Comparison of ENCODE assay signal across 7 cellular contexts in genomic region chr16:4772351-4772750, GRCh38. TPM values are rescaled to one million over a fixed set of nuclear protein-coding genes. Genes with fewer than 3 reads are reported as not detected.
"Had no signal": no experiment of that assay in that cellular context is flagged by ENCODE, and none has a peak within 500 bp of the region (broad histone marks: within the 10 kb centered on the region; RNA-seq: fewer than 3 reads in every experiment).

No MANE protein-coding gene starts in this region.

- DNase-seq: GM23248, GOT3, H7, HFFc6, KBM-7 had no signal

- H3K4me3 ChIP-seq: GM23248, HAP-1 had no signal

- H3K9me3 ChIP-seq: HAP-1 had no signal

- H3K9ac ChIP-seq: GM23248 had no signal

- H2AFZ ChIP-seq: GM23248 had no signal

- H3K36me3 ChIP-seq: HAP-1 had no signal

- H3K27ac ChIP-seq: GM23248 had no signal

RNA-seq across cellular contexts. Expression of gene SEPTIN12, which starts 15.8 kb away (rescaled TPM):
- polyA plus RNA-seq: GM23248, IgD-negative memory B cell had no signal

RNA-seq across cellular contexts. Expression of gene SMIM22, which starts 22.8 kb away (rescaled TPM):
- polyA plus RNA-seq: GM23248, IgD-negative memory B cell had no signal
